ENCODE assay signal across 1 cellular context in genomic region chr10:78033623-78034470, GRCh38.
TF ChIP-seq lines count a peak whose summit lies in the region.

RPS24 (plus strand) TSS chr10:78033863; CDS start chr10:78033902, 39 bp downstream.

TF ChIP-seq in K562, 482 proteins besides CTCF, POLR2A, EP300 and RAD21 (continued from another document and continues in another):
- TF ChIP-seq PTBP1 (IDR thresholded peaks at IDR 0.05; ENCODE audit: low read depth, low read length): no peak
- TF ChIP-seq PML (IDR thresholded peaks at IDR 0.05; ENCODE audit: low read length): peak; percentile 87
- TF ChIP-seq GABPA (tag; conservative IDR thresholded peaks at IDR 0.05; ENCODE audit: low read depth): no peak
- no peak for TF ChIP-seq CREB3 (tag; conservative IDR thresholded peaks at IDR 0.05; ENCODE audit: low read depth)
- peak; percentile 99 for TF ChIP-seq PHF8 (IDR thresholded peaks at IDR 0.05; ENCODE audit: borderline replicate concordance, low read length)
- peak; percentile 43 to 53 for TF ChIP-seq E2F6 (IDR thresholded peaks at IDR 0.05; ENCODE audit: borderline replicate concordance in 1 of 2, extremely low read depth in 1 of 2, insufficient read depth in 1 of 2, insufficient read length in 1 of 2, low read depth in 1 of 2, low read length in 1 of 2, poor library complexity in 1 of 2, severe bottlenecking in 1 of 2)
- peak; percentile 96 for TF ChIP-seq CEBPB (tag; IDR thresholded peaks at IDR 0.05)
- TF ChIP-seq CC2D1A (IDR thresholded peaks at IDR 0.05): no peak; the same call in 1 of the 2 replicates
- peak; percentile 83 for TF ChIP-seq SAP30 (IDR thresholded peaks at IDR 0.05; ENCODE audit: borderline replicate concordance, insufficient read depth, low read depth, low read length, poor library complexity, severe bottlenecking)
- TF ChIP-seq SP1 (CRISPR knock-in tag; IDR thresholded peaks at IDR 0.05): peak; percentile 82; the same call in 1 of the 2 replicates
- no peak for TF ChIP-seq TSHZ1 (CRISPR knock-in tag; IDR thresholded peaks at IDR 0.05)
- 0 out of 4 replicates have a peak, but pooled peaks of 1 of the 2 experiments have one; percentile 2 for TF ChIP-seq SIX5 (IDR thresholded peaks at IDR 0.05; ENCODE audit: borderline replicate concordance in 1 of 2, insufficient read depth in 1 of 2, low read depth in 1 of 2, low read length in 2 of 2)
- TF ChIP-seq SETDB1 (IDR thresholded peaks at IDR 0.05; ENCODE audit: low read length): no peak
- no peak for TF ChIP-seq STAT5B (CRISPR knock-in tag; IDR thresholded peaks at IDR 0.05)
- no peak for TF ChIP-seq ZNF253 (CRISPR knock-in tag; conservative IDR thresholded peaks at IDR 0.05)
- peak; percentile 99 for TF ChIP-seq POLR2AphosphoS5 (IDR thresholded peaks at IDR 0.05; ENCODE audit: control insufficient read depth, insufficient read depth, low read depth, low read length)
- TF ChIP-seq ZNF436 (CRISPR knock-in tag; IDR thresholded peaks at IDR 0.05): no peak
- no peak for TF ChIP-seq CBX8 (IDR thresholded peaks at IDR 0.05; ENCODE audit: borderline replicate concordance, extremely low read depth, low read depth, low read length, poor library complexity, severe bottlenecking)
- no peak for TF ChIP-seq ZNF707 (CRISPR knock-in tag; conservative IDR thresholded peaks at IDR 0.05)
- no peak for TF ChIP-seq ZNF518B (CRISPR knock-in tag; IDR thresholded peaks at IDR 0.05)
- no peak; the same call in 1 of the 2 replicates for TF ChIP-seq ARID3A (IDR thresholded peaks at IDR 0.05; ENCODE audit: borderline replicate concordance, low read depth, low read length)
- peak; percentile 100 for TF ChIP-seq RBFOX2 (IDR thresholded peaks at IDR 0.05; ENCODE audit: low read depth, low read length)
- TF ChIP-seq PRPF4 (IDR thresholded peaks at IDR 0.05; ENCODE audit: insufficient read depth, low read depth, low read length, poor library complexity, severe bottlenecking): peak; percentile 75
- TF ChIP-seq TAF1 (IDR thresholded peaks at IDR 0.05; ENCODE audit: control insufficient read depth, extremely low read depth, insufficient read depth, low read length, severe bottlenecking): peak; percentile 98
- no peak; the same call in 1 of the 2 replicates for TF ChIP-seq ZNF12 (CRISPR knock-in tag; IDR thresholded peaks at IDR 0.05)
- no peak for TF ChIP-seq COPS2 (conservative IDR thresholded peaks at IDR 0.05)
- TF ChIP-seq E2F3 (CRISPR knock-in tag; IDR thresholded peaks at IDR 0.05): no peak
- peak; percentile 1 for TF ChIP-seq PRDM10 (IDR thresholded peaks at IDR 0.05; ENCODE audit: partially characterized antibody)
- peak; percentile 64 for TF ChIP-seq SIN3B (IDR thresholded peaks at IDR 0.05; ENCODE audit: low read depth)
- no peak for TF ChIP-seq ATF2 (CRISPR knock-in tag; IDR thresholded peaks at IDR 0.05)
- 0 out of 2 replicates have a peak, but pooled peaks have one; percentile 36 for TF ChIP-seq RUNX1 (IDR thresholded peaks at IDR 0.05; ENCODE audit: low read depth)
- TF ChIP-seq ZNF121 (CRISPR knock-in tag; conservative IDR thresholded peaks at IDR 0.05): no peak
- TF ChIP-seq CAMTA2 (CRISPR knock-in tag; conservative IDR thresholded peaks at IDR 0.05): no peak
- no peak for TF ChIP-seq USF2 (CRISPR knock-in tag; IDR thresholded peaks at IDR 0.05)
- TF ChIP-seq SMARCB1 (IDR thresholded peaks at IDR 0.05; ENCODE audit: insufficient read length, low read depth): no peak
- 0 out of 2 replicates have a peak, but pooled peaks have one; percentile 30 for TF ChIP-seq MECOM (CRISPR knock-in tag; IDR thresholded peaks at IDR 0.05)
- no peak; the same call in 1 of the 2 replicates for TF ChIP-seq TRIM28 (IDR thresholded peaks at IDR 0.05)
- TF ChIP-seq ZNF79 (CRISPR knock-in tag; IDR thresholded peaks at IDR 0.05; ENCODE audit: low read depth): no peak
- TF ChIP-seq SMC3 (conservative IDR thresholded peaks at IDR 0.05; ENCODE audit: insufficient read depth, low read depth, low read length): no peak; the same call in 1 of the 2 replicates
- peak; percentile 43 to 66; a peak in 2 of 4 replicates for TF ChIP-seq FOXK2 (conservative IDR thresholded peaks at IDR 0.05 in 1 of 2, IDR thresholded peaks at IDR 0.05 in 1 of 2; ENCODE audit: low read depth in 2 of 2)
- no peak for TF ChIP-seq FOXP4 (CRISPR knock-in tag; IDR thresholded peaks at IDR 0.05; ENCODE audit: borderline replicate concordance)
- TF ChIP-seq ZNF561 (CRISPR knock-in tag; conservative IDR thresholded peaks at IDR 0.05): no peak
- TF ChIP-seq NFIC (IDR thresholded peaks at IDR 0.05): peak; percentile 81
- no peak for TF ChIP-seq MYBL2 (IDR thresholded peaks at IDR 0.05; ENCODE audit: low read depth)
- TF ChIP-seq MYBL2 (CRISPR knock-in tag; IDR thresholded peaks at IDR 0.05; ENCODE audit: borderline replicate concordance): no peak
